ENCODE assay signal across 22 cellular contexts in genomic region chr13:29170451-29171082, GRCh38.
"Had no signal": no experiment of that assay in that cellular context is flagged by ENCODE, and none has a peak within 500 bp of the region (broad histone marks: within the 10 kb centered on the region; RNA-seq: fewer than 3 reads in every experiment).

No MANE protein-coding gene starts in this region.

- DNase-seq: colonic mucosa; dermis blood vessel endothelial cell; erythroblast; foreskin melanocyte; head of caudate nucleus; hippocampal formation; left lung; mesendoderm; naive B cell; nephron progenitor cell; sigmoid colon; stimulated activated CD4-positive, alpha-beta T cell treated with anti-CD3 and anti-CD28 coated beads, Interleukin-2, amount 100 ng/mL, for 24 hours; stimulated activated CD4-positive, alpha-beta T cell treated with anti-CD3 and anti-CD28 coated beads, Interleukin-4, amount 100 ng/mL, for 4 hours; stimulated activated naive CD4-positive, alpha-beta T cell; stomach; substantia nigra; transverse colon had no signal

- H3K9me3 ChIP-seq: colonic mucosa, left lung, prostate gland, sigmoid colon, stomach, thoracic aorta, transverse colon had no signal

- H3K27ac Mint-ChIP-seq: naive B cell, nephron progenitor cell had no signal

- H3K4me1 Mint-ChIP-seq: naive B cell, nephron progenitor cell had no signal

- ATAC-seq: left lung had no signal

- H3K36me3 Mint-ChIP-seq: naive B cell had no signal

- H3K9ac ChIP-seq: parathyroid adenoma had no signal

- H3K36me3 ChIP-seq: colonic mucosa, left lung, prostate gland, sigmoid colon, stomach, thoracic aorta, transverse colon had no signal

- H2AFZ ChIP-seq: parathyroid adenoma had no signal

- H3K27ac ChIP-seq: colonic mucosa, left lung, parathyroid adenoma, prostate gland, sigmoid colon, skin epidermis, stomach, transverse colon had no signal

- H3K4me3 Mint-ChIP-seq: naive B cell, nephron progenitor cell had no signal

- H3K27me3 ChIP-seq: colonic mucosa, left lung, sigmoid colon, stomach, transverse colon had no signal

- H3K4me1 ChIP-seq: colonic mucosa, left lung, parathyroid adenoma, prostate gland, sigmoid colon, stomach, transverse colon had no signal

- H3K4me3 ChIP-seq: colonic mucosa, left lung, lung, prostate gland, sigmoid colon, skin epidermis, stomach, thoracic aorta, transverse colon had no signal
